ENCODE assay signal across 18 cellular contexts in genomic region chr15:34665498-34666116, GRCh38.
"Had no signal": no experiment of that assay in that cellular context is flagged by ENCODE, and none has a peak within 500 bp of the region (broad histone marks: within the 10 kb centered on the region; RNA-seq: fewer than 3 reads in every experiment).

No MANE protein-coding gene starts in this region.

- H3K27ac Mint-ChIP-seq: activated CD4-positive, alpha-beta memory T cell treated with anti-CD3 and anti-CD28 coated beads for 36 hours; activated T-cell treated with anti-CD3 and anti-CD28 coated beads, Interleukin-2, amount 50 U/mL, for 72 hours; nephron progenitor cell; T-helper 2 cell treated with Interferon-gamma antibody and Interleukin-4, amounts not matched to agents 5 μg/mL and 100 μg/mL, for 36 hours had no signal

- DNase-seq: activated CD4-positive, alpha-beta memory T cell treated with anti-CD3 and anti-CD28 coated beads for 36 hours; activated naive CD4-positive, alpha-beta T cell treated with Interleukin-2 at 50 U/mL for 16 hours; activated T-cell treated with anti-CD3 and anti-CD28 coated beads, Interleukin-2, amount 50 U/mL, for 72 hours; central memory CD4-positive, alpha-beta T cell; effector memory CD4-positive, alpha-beta T cell; heart right ventricle; islet precursor cell; left lung; nephron progenitor cell; psoas muscle; sigmoid colon; stimulated activated CD4-positive, alpha-beta T cell treated with anti-CD3 and anti-CD28 coated beads, Interleukin-4, amount 100 ng/mL, for 1 hour; stimulated activated CD8-positive, alpha-beta memory T cell treated with anti-CD3 and anti-CD28 coated beads, Interleukin-4, amount 100 ng/mL, for 48 hours; stimulated activated naive CD8-positive, alpha-beta T cell treated with anti-CD3 and anti-CD28 coated beads, Interleukin-15, amount 100 ng/mL, for 72 hours had no signal

- H3K36me3 ChIP-seq: heart right ventricle, left lung, sigmoid colon had no signal

- H3K4me1 ChIP-seq: left lung, psoas muscle had no signal

- H3K27me3 ChIP-seq: sigmoid colon had no signal

- H3K9me3 ChIP-seq: heart right ventricle, left lung, psoas muscle, sigmoid colon had no signal

- ATAC-seq: activated T-cell treated with anti-CD3 and anti-CD28 coated beads, Interleukin-2, amount 50 U/mL, for 72 hours; left lung; psoas muscle; stimulated activated naive CD8-positive, alpha-beta T cell treated with anti-CD3 and anti-CD28 coated beads, Interleukin-15, amount 100 ng/mL, for 72 hours had no signal

- H3K27ac ChIP-seq: coronary artery, left lung, psoas muscle, sigmoid colon had no signal

- H3K9me3 Mint-ChIP-seq: activated CD4-positive, alpha-beta memory T cell treated with anti-CD3 and anti-CD28 coated beads for 36 hours; activated T-cell treated with anti-CD3 and anti-CD28 coated beads, Interleukin-2, amount 50 U/mL, for 72 hours; nephron progenitor cell; stimulated activated naive CD8-positive, alpha-beta T cell treated with anti-CD3 and anti-CD28 coated beads, Interleukin-15, amount 100 ng/mL, for 72 hours; T-helper 2 cell treated with Interferon-gamma antibody and Interleukin-4, amounts not matched to agents 5 μg/mL and 100 μg/mL, for 36 hours had no signal

- H3K4me3 Mint-ChIP-seq: activated CD4-positive, alpha-beta memory T cell treated with anti-CD3 and anti-CD28 coated beads for 36 hours; activated T-cell treated with anti-CD3 and anti-CD28 coated beads, Interleukin-2, amount 50 U/mL, for 72 hours; nephron progenitor cell; stimulated activated naive CD8-positive, alpha-beta T cell treated with anti-CD3 and anti-CD28 coated beads, Interleukin-15, amount 100 ng/mL, for 72 hours; T-helper 2 cell treated with Interferon-gamma antibody and Interleukin-4, amounts not matched to agents 5 μg/mL and 100 μg/mL, for 36 hours had no signal

- H3K4me3 ChIP-seq: coronary artery, heart right ventricle, left lung, psoas muscle, sigmoid colon had no signal

- H3K4me1 Mint-ChIP-seq: nephron progenitor cell; stimulated activated naive CD8-positive, alpha-beta T cell treated with anti-CD3 and anti-CD28 coated beads, Interleukin-15, amount 100 ng/mL, for 72 hours had no signal

- FAIRE-seq: frontal cortex, urothelium cell line had no signal

- H3K36me3 Mint-ChIP-seq: activated CD4-positive, alpha-beta memory T cell treated with anti-CD3 and anti-CD28 coated beads for 36 hours had no signal
